In the genomic region with DNA sequence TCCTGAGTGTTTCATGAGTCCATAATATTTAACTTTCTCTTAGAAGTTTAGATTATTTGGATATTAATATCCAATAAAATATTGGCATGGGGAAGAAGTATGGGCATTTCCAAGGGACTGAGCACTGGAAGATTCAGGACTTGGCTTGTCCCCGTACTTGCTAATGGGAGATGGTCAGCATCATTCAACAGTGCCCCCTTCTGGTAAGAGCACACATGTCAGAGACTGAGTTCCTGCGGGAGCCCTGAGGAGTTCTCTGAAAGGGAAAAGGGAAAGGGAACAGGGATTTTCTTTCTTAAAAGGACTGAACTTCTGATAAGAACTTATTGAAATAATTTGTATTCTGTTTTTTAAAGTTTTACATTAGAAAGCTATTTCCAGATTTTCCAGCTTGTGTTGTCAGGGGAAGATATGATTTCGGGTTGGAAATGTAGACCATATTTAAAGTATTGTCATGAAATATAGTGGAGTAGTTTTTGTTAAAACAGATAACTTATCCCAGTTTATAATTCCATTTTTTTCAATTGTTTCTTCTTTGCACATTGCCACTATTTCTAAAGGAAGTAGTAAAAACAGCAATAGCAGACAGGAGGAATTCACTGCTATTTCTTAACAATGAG, we compare ENCODE assay signal across 9 cellular contexts. TPM values are rescaled to one million over a fixed set of nuclear protein-coding genes. Genes with fewer than 3 reads are reported as not detected.
A peak's percentile ranks its signal among the peaks of the same experiment; 100 is the strongest.
DNase-seq lines count a peak whose midpoint lies in the region; ATAC-seq and TF ChIP-seq lines count a peak whose summit lies in the region.
"Had no signal": no experiment of that assay in that cellular context is flagged by ENCODE, and none has a peak within 500 bp of the region (broad histone marks: within the 10 kb centered on the region; RNA-seq: fewer than 3 reads in every experiment).

No MANE protein-coding gene starts in this region.

- peak overlapping the region in 2 of 4 donors; percentile 37 to 55 for H3K27ac ChIP-seq in sigmoid colon
- H3K27ac ChIP-seq: BLaER1 had no signal

- no peak overlapping the region for H3K4me3 ChIP-seq in astrocyte of the cerebellum (ENCODE audit: low read depth, low read length)
- no peak overlapping the region for H3K4me3 ChIP-seq in sigmoid colon
- H3K4me3 ChIP-seq: BLaER1 had no signal

- intact Hi-C loops in sigmoid colon (cut with DNase I) = loop anchor here (2.0 to 5.0 kb wide), 5 partner anchors 50 to 205 kb away; partner anchors contain the start of genes INTS13, MED21 and STK38L

- no peaks in the 10 kb centered on the region for H3K36me3 ChIP-seq in sigmoid colon
- H3K36me3 ChIP-seq: BLaER1 had no signal

- DNase-seq in NCI-H1417 (lab: John Stamatoyannopoulos, UW) = peak; percentile 43 to 84 (median 70)
- DNase-seq in NCI-H1417 treated with DMSO at 0.1 percent for 48 hours (lab: John Stamatoyannopoulos, UW) = no peak
- peak; percentile 83 for DNase-seq in LoVo (ENCODE audit: low spot score)
- peak; percentile 53 for DNase-seq in RPMI8226
- peak; percentile 63 for DNase-seq in astrocyte of the cerebellum (ENCODE audit: low read depth)
- DNase-seq in hepatic stellate cell (ENCODE audit: low spot score) = peak; percentile 60
- peak; percentile 79 for DNase-seq in sigmoid colon

- no peaks in the 10 kb centered on the region for H3K9me3 ChIP-seq in sigmoid colon
- H3K9me3 ChIP-seq: BLaER1 had no signal

- no peak for ATAC-seq in GM19351 (IDR thresholded peaks at IDR 0.05; ENCODE audit: unreplicated experiment)

- TF ChIP-seq POLR2A in sigmoid colon (IDR thresholded peaks at IDR 0.05) = no peak

- in situ Hi-C loops in astrocyte of the cerebellum (cut with HindIII; ENCODE audit: low sequenced_read_pairs) = no loop called here

- no peak for TF ChIP-seq EP300 in sigmoid colon (IDR thresholded peaks at IDR 0.05)

- no peaks in the 10 kb centered on the region for H3K27me3 ChIP-seq in sigmoid colon
- H3K27me3 ChIP-seq: BLaER1 had no signal

- H3K4me1 ChIP-seq in sigmoid colon = peaks cover 0 to 24% (median 9%) of the 10 kb centered on the region in 4 donors

- WGBS in sigmoid colon, 2 donors = 34 to 37% methylated on average over 3 of the region's 3 CpGs

- TF ChIP-seq CTCF in astrocyte of the cerebellum (IDR thresholded peaks at IDR 0.05; ENCODE audit: low read depth, low read length, missing control alignments) = peak; percentile 90
- peak; percentile 63 to 79 (median 69) for TF ChIP-seq CTCF in sigmoid colon (IDR thresholded peaks at IDR 0.05)

RNA-seq across cellular contexts. Expression of gene C12orf71, which starts 59.8 kb away (rescaled TPM):
- not detected for total RNA-seq in sigmoid colon
- not detected for polyA plus RNA-seq in sigmoid colon
